ENCODE assay signal across 8 cellular contexts in genomic region chr17:49315551-49315951, GRCh38. TPM values are rescaled to one million over a fixed set of nuclear protein-coding genes. Genes with fewer than 3 reads are reported as not detected.
A peak's percentile ranks its signal among the peaks of the same experiment; 100 is the strongest.
DNase-seq lines count a peak whose midpoint lies in the region; ATAC-seq and TF ChIP-seq lines count a peak whose summit lies in the region.

No MANE protein-coding gene starts in this region.

- H3K4me3 ChIP-seq in ascending aorta (peak overlapping the region in 1 of 2 donors; percentile 36), right cardiac atrium (ENCODE audit: low read length) (no peak overlapping the region)

- WGBS in right cardiac atrium = 7% methylated on average over 4 of the region's 4 CpGs

- H3K9me3 ChIP-seq in ascending aorta (no peaks in the 10 kb centered on the region), right cardiac atrium (ENCODE audit: control insufficient read depth, low read length) (no peaks in the 10 kb centered on the region)

- ATAC-seq in GM21529 (IDR thresholded peaks at IDR 0.05; ENCODE audit: unreplicated experiment) (peak; percentile 61), right cardiac atrium (peak; percentile 98), sciatic nerve (peak; percentile 98), GM21423 (IDR thresholded peaks at IDR 0.05; ENCODE audit: unreplicated experiment) (no peak)

- no peaks in the 10 kb centered on the region for H3K27me3 ChIP-seq in ascending aorta
- no peaks in the 10 kb centered on the region for H3K27me3 ChIP-seq in right cardiac atrium (ENCODE audit: control insufficient read depth, insufficient read depth)

- peaks cover 7 to 8% of the 10 kb centered on the region in 2 donors for H3K4me1 ChIP-seq in ascending aorta
- H3K4me1 ChIP-seq in right cardiac atrium (ENCODE audit: control insufficient read depth, insufficient read depth, low read length) = no peaks in the 10 kb centered on the region

- intact Hi-C loops in ascending aorta (cut with DNase I) (loop anchor here (1.0 to 5.0 kb wide), 3 partner anchors 80 to 241 kb away; partner anchors contain the start of gene PHB1), right cardiac atrium (cut with DNase I) (loop anchor here in 3 of 4 donors (1.0 to 5.0 kb wide), 3 partner anchors 80 to 242 kb away; no protein-coding TSS in a partner anchor), sciatic nerve (cut with DNase I) (loop anchor here (5.0 kb wide), 1 partner anchor 82 kb away; no protein-coding TSS in a partner anchor)

- peak in 11 of 14 donors; percentile 19 to 62 (median 50) for DNase-seq in C1 segment of cervical spinal cord (lab: John Stamatoyannopoulos, UW)
- peak; percentile 79 for DNase-seq in NCI-H1694 treated with DMSO at 0.1 percent for 48 hours (lab: John Stamatoyannopoulos, UW)
- DNase-seq in T-helper 9 cell = peak; percentile 62
- DNase-seq in ascending aorta (ENCODE audit: low spot score in 2 of 2) = peak; percentile 37 to 89
- DNase-seq in right cardiac atrium = peak; percentile 69 to 81 (median 78)
- peak; percentile 75 for DNase-seq in sciatic nerve (ENCODE audit: low spot score)

- TF ChIP-seq CTCF in ascending aorta (IDR thresholded peaks at IDR 0.05) = peak; percentile 61 to 82 (median 76)

- peak overlapping the region; percentile 24 to 37 for H3K27ac ChIP-seq in ascending aorta
- H3K27ac ChIP-seq in right cardiac atrium (ENCODE audit: low read length) = no peak overlapping the region

- H3K36me3 ChIP-seq in ascending aorta = peaks cover 14 to 23% of the 10 kb centered on the region in 2 donors

RNA-seq across cellular contexts. Expression of gene ZNF652, which starts 46.5 kb away (rescaled TPM):
- total RNA-seq in ascending aorta (13.5 TPM), right cardiac atrium (10 to 100 TPM; 23.7 to 30.7 (median 24.4) TPM), sciatic nerve (60.9 TPM)
- polyA plus RNA-seq in right cardiac atrium = 15.3 TPM
